Comparison of ENCODE assay signal across 19 cellular contexts in the genomic region with DNA sequence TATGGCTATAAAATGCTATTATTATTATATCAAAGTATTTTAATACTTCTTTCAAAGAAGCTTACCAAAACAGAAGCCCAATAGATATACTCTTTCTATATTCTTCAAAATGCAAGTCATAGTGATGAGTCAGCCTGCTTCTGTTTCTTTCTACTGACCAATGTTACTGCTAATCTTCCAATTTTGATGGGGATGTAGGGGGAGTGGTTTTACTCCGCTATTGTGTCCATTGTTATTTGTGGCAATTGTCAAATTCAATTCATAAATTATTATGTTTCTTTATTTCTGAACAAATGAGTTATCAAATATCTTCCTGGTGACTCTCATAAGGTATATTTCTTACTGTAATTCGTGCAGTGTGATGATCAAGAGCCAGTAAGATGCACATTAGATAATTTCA.
"Had no signal": no experiment of that assay in that cellular context is flagged by ENCODE, and none has a peak within 500 bp of the region (broad histone marks: within the 10 kb centered on the region; RNA-seq: fewer than 3 reads in every experiment).

No MANE protein-coding gene starts in this region.

- H3K27me3 Mint-ChIP-seq: activated CD4-positive, alpha-beta T cell treated with anti-CD3 and anti-CD28 coated beads, Interleukin-2, amount 10 ng/mL, durations not matched to agents 24 days and 14 days; activated CD8-positive, alpha-beta T cell treated with anti-CD3 and anti-CD28 coated beads for 36 hours; activated naive CD8-positive, alpha-beta T cell treated with anti-CD3 and anti-CD28 coated beads, Interleukin-2, amount 10 ng/mL, durations not matched to agents 7 days and 5 days; activated T-cell treated with anti-CD3 and anti-CD28 coated beads, Interleukin-2, amount 50 U/mL, for 24 hours had no signal

- H3K36me3 Mint-ChIP-seq: activated naive CD8-positive, alpha-beta T cell treated with anti-CD3 and anti-CD28 coated beads, Interleukin-2, amount 10 ng/mL, durations not matched to agents 7 days and 5 days had no signal

- H3K9me3 ChIP-seq: tibial nerve, uterus had no signal

- H3K36me3 ChIP-seq: tibial nerve, uterus had no signal

- ATAC-seq: activated CD8-positive, alpha-beta T cell treated with anti-CD3 and anti-CD28 coated beads for 36 hours; stimulated activated naive CD8-positive, alpha-beta T cell treated with anti-CD3 and anti-CD28 coated beads, Interleukin-15, Interleukin-2, amounts not matched to agents 100 U/mL and 50 U/mL, for 24 hours had no signal

- H3K4me1 Mint-ChIP-seq: activated CD4-positive, alpha-beta T cell treated with anti-CD3 and anti-CD28 coated beads, Interleukin-2, amount 10 ng/mL, durations not matched to agents 24 days and 14 days; activated naive CD8-positive, alpha-beta T cell treated with anti-CD3 and anti-CD28 coated beads, Interleukin-2, amount 10 ng/mL, durations not matched to agents 7 days and 5 days; nephron progenitor cell had no signal

- H3K27ac Mint-ChIP-seq: activated CD4-positive, alpha-beta T cell treated with anti-CD3 and anti-CD28 coated beads, Interleukin-2, amount 10 ng/mL, durations not matched to agents 24 days and 14 days; activated CD8-positive, alpha-beta T cell treated with anti-CD3 and anti-CD28 coated beads for 36 hours; activated naive CD8-positive, alpha-beta T cell treated with anti-CD3 and anti-CD28 coated beads, Interleukin-2, amount 10 ng/mL, durations not matched to agents 7 days and 5 days; activated T-cell treated with anti-CD3 and anti-CD28 coated beads, Interleukin-2, amount 50 U/mL, for 24 hours; activated T-helper 2 cell treated with anti-CD3 and anti-CD28 coated beads, Interferon-gamma antibody, Interleukin-2, Interleukin-4, amounts not matched to agents 10 μg/mL and 5 μg/mL and 100 μg/mL, durations not matched to agents 14 hours and 24 hours and 36 hours; nephron progenitor cell had no signal

- H3K4me1 ChIP-seq: tibial nerve, uterus had no signal

- H3K27me3 ChIP-seq: tibial nerve, uterus had no signal

- H3K27ac ChIP-seq: tibial nerve, uterus had no signal

- DNase-seq: activated CD4-positive, alpha-beta T cell treated with anti-CD3 and anti-CD28 coated beads, Interleukin-2, amount 10 ng/mL, durations not matched to agents 24 days and 14 days; activated CD8-positive, alpha-beta T cell treated with anti-CD3 and anti-CD28 coated beads for 36 hours; activated naive CD4-positive, alpha-beta T cell treated with Interleukin-2 at 50 U/mL for 16 hours; activated naive CD8-positive, alpha-beta T cell treated with anti-CD3 and anti-CD28 coated beads, Interleukin-2, amount 10 ng/mL, durations not matched to agents 7 days and 5 days; activated T-cell treated with anti-CD3 and anti-CD28 coated beads, Interleukin-2, amount 50 U/mL, for 24 hours; amygdala; caudate nucleus; nephron progenitor cell; nucleus accumbens; posterior cingulate gyrus; stimulated activated naive CD8-positive, alpha-beta T cell treated with anti-CD3 and anti-CD28 coated beads, Interleukin-15, Interleukin-2, amounts not matched to agents 100 U/mL and 50 U/mL, for 24 hours; substantia nigra; T1000; uterus had no signal

- H3K4me3 ChIP-seq: lung, tibial nerve, uterus had no signal

- H3K4me3 Mint-ChIP-seq: activated CD4-positive, alpha-beta T cell treated with anti-CD3 and anti-CD28 coated beads, Interleukin-2, amount 10 ng/mL, durations not matched to agents 24 days and 14 days; activated CD8-positive, alpha-beta T cell treated with anti-CD3 and anti-CD28 coated beads for 36 hours; activated naive CD8-positive, alpha-beta T cell treated with anti-CD3 and anti-CD28 coated beads, Interleukin-2, amount 10 ng/mL, durations not matched to agents 7 days and 5 days; activated T-cell treated with anti-CD3 and anti-CD28 coated beads, Interleukin-2, amount 50 U/mL, for 24 hours; nephron progenitor cell had no signal

- FAIRE-seq: colon, islet of Langerhans had no signal

- H3K9me3 Mint-ChIP-seq: activated CD4-positive, alpha-beta T cell treated with anti-CD3 and anti-CD28 coated beads, Interleukin-2, amount 10 ng/mL, durations not matched to agents 24 days and 14 days; nephron progenitor cell had no signal
